In genomic region chr12:57590892-57591566, GRCh38 we compare ENCODE assay signal across 8 cellular contexts.
A peak's percentile ranks its signal among the peaks of the same experiment; 100 is the strongest.
DNase-seq lines count a peak whose midpoint lies in the region; ATAC-seq and TF ChIP-seq lines count a peak whose summit lies in the region.

PIP4K2C (plus strand) TSS chr12:57591192; CDS start chr12:57591290, 98 bp downstream.

- POLR2A ChIA-PET in RWPE1 (lab: Yijun Ruan, JAX; ENCODE audit: low non-redundant PET): no interaction called here

- no peaks in the 10 kb centered on the region; the same call in 1 of the 2 replicates for H4K20me1 ChIP-seq in DND-41 (ENCODE audit: insufficient read depth, low read length)
- H4K20me1 ChIP-seq in KMS-11 (ENCODE audit: insufficient read depth): no peaks in the 10 kb centered on the region

- H3K4me1 Mint-ChIP-seq in nephron: peaks cover 17% of the 10 kb centered on the region

- TF ChIP-seq CTCF in DND-41 (IDR thresholded peaks at IDR 0.05; ENCODE audit: borderline replicate concordance, extremely low read depth, low read length, poor library complexity, severe bottlenecking): no peak
- TF ChIP-seq CTCF in KMS-11 (conservative IDR thresholded peaks at IDR 0.05; ENCODE audit: low read depth, low read length): no peak
- no peak for TF ChIP-seq CTCF in RWPE1 (conservative IDR thresholded peaks at IDR 0.05; ENCODE audit: low read depth)
- TF ChIP-seq CTCF in fibroblast of pulmonary artery (IDR thresholded peaks at IDR 0.05; ENCODE audit: low read length, missing control alignments): no peak
- no peak for TF ChIP-seq CTCF in nephron (IDR thresholded peaks at IDR 0.05; ENCODE audit: unreplicated experiment in 3 of 3)

- H3K27me3 ChIP-seq in DND-41 (ENCODE audit: insufficient read depth, low read length, poor library complexity) (peaks cover under 1% of the 10 kb centered on the region), KMS-11 (ENCODE audit: insufficient read depth, low read depth) (no peaks in the 10 kb centered on the region; the same call in 1 of the 2 replicates)

- peaks cover 8% of the 10 kb centered on the region for H3K36me3 Mint-ChIP-seq in nephron (ENCODE audit: low read depth)

- H2AFZ ChIP-seq in DND-41 (ENCODE audit: low read depth, low read length) (peak within 1 kb of the TSS; percentile 99), KMS-11 (ENCODE audit: low read depth) (peak within 1 kb of the TSS; percentile 76)

- ATAC-seq in DND-41 (ENCODE audit: insufficient read depth, low read depth) (peak; percentile 88), GM21723 (IDR thresholded peaks at IDR 0.05; ENCODE audit: unreplicated experiment) (peak; percentile 95)
- peak; percentile 99 for ATAC-seq in stimulated activated naive CD8-positive, alpha-beta T cell treated with anti-CD3 and anti-CD28 coated beads, Interleukin-15, Interleukin-2, amounts not matched to agents 100 U/mL and 50 U/mL, for 24 hours

- H3K9me3 Mint-ChIP-seq in nephron: no peaks in the 10 kb centered on the region

- peak within 1 kb of the TSS; percentile 73 for H3K9ac ChIP-seq in DND-41 (ENCODE audit: low read depth, low read length)
- peak within 1 kb of the TSS; percentile 53 for H3K9ac ChIP-seq in KMS-11

- peak within 1 kb of the TSS; percentile 91 to 97 (median 95) for H3K4me3 Mint-ChIP-seq in nephron

- peak within 1 kb of the TSS; percentile 92 for H3K4me2 ChIP-seq in DND-41 (ENCODE audit: insufficient read depth, low read length)
- H3K4me2 ChIP-seq in KMS-11: peak within 1 kb of the TSS; percentile 96

- peak within 1 kb of the TSS; percentile 59 to 92 (median 82) for H3K27ac Mint-ChIP-seq in nephron

- H3K4me3 ChIP-seq in DND-41 (ENCODE audit: low read depth in 1 of 2, low read length in 2 of 2) (peak within 1 kb of the TSS; percentile 82 to 90), KMS-11 (IDR thresholded peaks at IDR 0.05; ENCODE audit: insufficient read depth, low read depth, low read length) (peak within 1 kb of the TSS; percentile 80), fibroblast of pulmonary artery (replicated peaks; ENCODE audit: low read depth, low read length) (peak within 1 kb of the TSS; percentile 88)

- CTCF ChIA-PET in RWPE1 (lab: Yijun Ruan, JAX): interaction anchor here (0.6 to 3.3 kb wide), 7 partner anchors 8 to 103 kb away, joined by 3 to 26 read pairs (median 5); partner anchors contain the start of genes B4GALNT1 and OS9

- H3K36me3 ChIP-seq in DND-41 (ENCODE audit: insufficient read depth, low read length) (peaks cover 22% of the 10 kb centered on the region; the same call in 1 of the 2 replicates), KMS-11 (ENCODE audit: insufficient read depth) (0 out of 2 replicates have a peak, but pooled peaks cover 2% of the 10 kb centered on the region)

- H3K79me2 ChIP-seq in DND-41 (ENCODE audit: insufficient read depth, low read length) (peaks cover 26% of the 10 kb centered on the region), KMS-11 (ENCODE audit: insufficient read depth, low read depth) (peaks cover 18% of the 10 kb centered on the region; the same call in 1 of the 2 replicates)

- DNase-seq in DND-41 (peak; percentile 79), RWPE1 (ENCODE audit: low spot score) (peak; percentile 86), fibroblast of pulmonary artery (ENCODE audit: low read depth) (peak; percentile 36)
- DNase-seq in activated T-helper 9 cell treated with anti-CD3 and anti-CD28 coated beads, Interleukin-2, amount 50 U/mL, for 16 hours (ENCODE audit: low read depth): peak; percentile 71
- DNase-seq in stimulated activated naive CD8-positive, alpha-beta T cell treated with anti-CD3 and anti-CD28 coated beads, Interleukin-15, Interleukin-2, amounts not matched to agents 100 U/mL and 50 U/mL, for 24 hours: peak; percentile 84

- H3K9me3 ChIP-seq in DND-41 (ENCODE audit: insufficient read depth, low read length, severe bottlenecking): no peaks in the 10 kb centered on the region

- peak within 1 kb of the TSS; percentile 79 for H3K27ac ChIP-seq in DND-41 (ENCODE audit: low read length)
- 0 out of 2 replicates have a peak within 1 kb of the TSS, but pooled peaks have one; percentile 2 for H3K27ac ChIP-seq in KMS-11
- H3K27ac ChIP-seq in RWPE1: peak within 1 kb of the TSS; percentile 65

- peaks cover 24% of the 10 kb centered on the region for H3K27me3 Mint-ChIP-seq in nephron (ENCODE audit: low read depth)

- H3K4me1 ChIP-seq in DND-41 (ENCODE audit: insufficient read depth, low read length): peaks cover 35% of the 10 kb centered on the region
- peaks cover 27% of the 10 kb centered on the region for H3K4me1 ChIP-seq in KMS-11 (ENCODE audit: low read depth, poor library complexity, severe bottlenecking)

Comparison
In these comparisons a context has a peak if more than half of its experiments do, and no peak if none do; other contexts are left out.
1. Peak in every context shown above with its lines: DNase-seq, ATAC-seq, H3K4me3 ChIP-seq and H3K27ac ChIP-seq.
2. DNase-seq: peak in every context shown above with its lines; median percentile 86 in RWPE1; 84 in stimulated activated naive CD8-positive, alpha-beta T cell treated with anti-CD3 and anti-CD28 coated beads, Interleukin-15, Interleukin-2, amounts not matched to agents 100 U/mL and 50 U/mL, for 24 hours; 79 in DND-41; 71 in activated T-helper 9 cell treated with anti-CD3 and anti-CD28 coated beads, Interleukin-2, amount 50 U/mL, for 16 hours; 36 in fibroblast of pulmonary artery.
3. H3K27ac ChIP-seq: peak in every context shown above with its lines; median percentile 79 in DND-41; 65 in RWPE1; 2 in KMS-11.